Comparison of ENCODE assay signal across 24 cellular contexts in genomic region chr1:235844776-235845175, GRCh38.
"Had no signal": no experiment of that assay in that cellular context is flagged by ENCODE, and none has a peak within 500 bp of the region (broad histone marks: within the 10 kb centered on the region; RNA-seq: fewer than 3 reads in every experiment).

No MANE protein-coding gene starts in this region.

- H3K27me3 ChIP-seq: breast epithelium, left lung, ovary, right atrium auricular region, vagina had no signal

- H3K4me3 Mint-ChIP-seq: activated CD4-positive, alpha-beta T cell treated with anti-CD3 and anti-CD28 coated beads for 36 hours; activated naive CD8-positive, alpha-beta T cell treated with anti-CD3 and anti-CD28 coated beads for 36 hours; activated T-cell treated with anti-CD3 and anti-CD28 coated beads, Interleukin-2, amount 50 U/mL, for 24 hours; activated T-helper 17 cell treated with anti-CD3 and anti-CD28 coated beads, Interleukin-2, amount 50 U/mL, for 72 hours; type B pancreatic cell; WTC11 had no signal

- H3K36me3 Mint-ChIP-seq: WTC11 had no signal

- H3K27ac ChIP-seq: breast epithelium, ovary, psoas muscle, right atrium auricular region, thoracic aorta, vagina had no signal

- H3K4me3 ChIP-seq: breast epithelium, left lung, lung, ovary, psoas muscle, right atrium auricular region, thoracic aorta, vagina had no signal

- H3K27ac Mint-ChIP-seq: activated CD4-positive, alpha-beta T cell treated with anti-CD3 and anti-CD28 coated beads for 36 hours; activated T-helper 17 cell treated with anti-CD3 and anti-CD28 coated beads, Interleukin-2, amount 50 U/mL, for 72 hours; type B pancreatic cell; WTC11 had no signal

- ATAC-seq: activated CD4-positive, alpha-beta T cell treated with anti-CD3 and anti-CD28 coated beads for 36 hours; activated T-helper 17 cell treated with anti-CD3 and anti-CD28 coated beads, Interleukin-2, amount 50 U/mL, for 72 hours; left lung; naive thymus-derived CD8-positive, alpha-beta T cell had no signal

- DNase-seq: activated CD4-positive, alpha-beta T cell treated with anti-CD3 and anti-CD28 coated beads for 36 hours; activated CD4-positive, alpha-beta T cell treated with anti-CD3 and anti-CD28 coated beads, Interleukin-2, amount 50 U/mL, for 4 hours; activated CD8-positive, alpha-beta memory T cell treated with anti-CD3 and anti-CD28 coated beads for 24 hours; activated CD8-positive, alpha-beta memory T cell treated with anti-CD3 and anti-CD28 coated beads, Interleukin-2, amount 50 U/mL, for 4 hours; activated naive CD4-positive, alpha-beta T cell; activated naive CD8-positive, alpha-beta T cell treated with anti-CD3 and anti-CD28 coated beads for 36 hours; activated T-cell treated with anti-CD3 and anti-CD28 coated beads, Interleukin-2, amount 50 U/mL, for 24 hours; amniotic stem cell; cerebellar nuclear complex; foreskin fibroblast; left lung; naive thymus-derived CD8-positive, alpha-beta T cell; ovary; psoas muscle; stimulated activated CD4-positive, alpha-beta T cell treated with anti-CD3 and anti-CD28 coated beads, Interleukin-4, amount 100 ng/mL, for 4 hours; T1000 had no signal

- H3K36me3 ChIP-seq: breast epithelium, left lung, ovary, right atrium auricular region, thoracic aorta, vagina had no signal

- H3K9me3 Mint-ChIP-seq: type B pancreatic cell had no signal

- H3K9me3 ChIP-seq: left lung, ovary, psoas muscle, thoracic aorta, vagina had no signal

- H3K4me1 ChIP-seq: breast epithelium had no signal

- H3K27me3 Mint-ChIP-seq: activated CD4-positive, alpha-beta T cell treated with anti-CD3 and anti-CD28 coated beads for 36 hours; activated naive CD8-positive, alpha-beta T cell treated with anti-CD3 and anti-CD28 coated beads for 36 hours; activated T-cell treated with anti-CD3 and anti-CD28 coated beads, Interleukin-2, amount 50 U/mL, for 24 hours; activated T-helper 17 cell treated with anti-CD3 and anti-CD28 coated beads, Interleukin-2, amount 50 U/mL, for 72 hours; naive thymus-derived CD8-positive, alpha-beta T cell; type B pancreatic cell had no signal
